ENCODE assay signal across 8 cellular contexts in genomic region chr13:114078501-114079451, GRCh38. TPM values are rescaled to one million over a fixed set of nuclear protein-coding genes. Genes with fewer than 3 reads are reported as not detected.
DNase-seq lines count a peak whose midpoint lies in the region; ATAC-seq and TF ChIP-seq lines count a peak whose summit lies in the region.

No MANE protein-coding gene starts in this region.

- TF ChIP-seq EP300 in upper lobe of left lung (IDR thresholded peaks at IDR 0.05): no peak

- H3K27ac ChIP-seq in mammary epithelial cell (ENCODE audit: insufficient read depth, low read depth, low read length) (no peak overlapping the region), lower lobe of right lung (peak overlapping the region; percentile 31), upper lobe of left lung (peak overlapping the region in 1 of 4 donors; percentile 6)

- no peak for TF ChIP-seq POLR2A in upper lobe of left lung (IDR thresholded peaks at IDR 0.05)

- H4K20me1 ChIP-seq in mammary epithelial cell (ENCODE audit: insufficient read depth, low read length): no peaks in the 10 kb centered on the region

- H3K27me3 ChIP-seq in mammary epithelial cell (ENCODE audit: insufficient read depth, low read length) (peaks cover 2% of the 10 kb centered on the region), lower lobe of right lung (ENCODE audit: low read depth) (no peaks in the 10 kb centered on the region), upper lobe of left lung (no peaks in the 10 kb centered on the region)

- TF ChIP-seq CTCF in mammary epithelial cell (conservative IDR thresholded peaks at IDR 0.05 in 1 of 2, IDR thresholded peaks at IDR 0.05 in 1 of 2; ENCODE audit: extremely low read depth in 1 of 2, insufficient read depth in 1 of 2, low read depth in 1 of 2, low read length in 2 of 2) (no peak), lower lobe of right lung (IDR thresholded peaks at IDR 0.05) (no peak), upper lobe of left lung (IDR thresholded peaks at IDR 0.05) (no peak)

- peaks cover 17% of the 10 kb centered on the region for H3K36me3 Mint-ChIP-seq in activated CD4-positive, alpha-beta memory T cell treated with anti-CD3 and anti-CD28 coated beads for 36 hours
- peaks cover 53% of the 10 kb centered on the region for H3K36me3 Mint-ChIP-seq in activated CD4-positive, alpha-beta memory T cell treated with anti-CD3 and anti-CD28 coated beads, Interleukin-2, amount 10 ng/mL, durations not matched to agents 7 days and 5 days (ENCODE audit: low read depth)

- dilution Hi-C loops in mammary epithelial cell (cut with HindIII; ENCODE audit: low sequenced_read_pairs): no loop called here

- H3K36me3 ChIP-seq in mammary epithelial cell (ENCODE audit: insufficient read depth, low read length) (no peaks in the 10 kb centered on the region), lower lobe of right lung (peaks cover 8% of the 10 kb centered on the region), upper lobe of left lung (no peaks in the 10 kb centered on the region)

- CTCF ChIA-PET in activated CD4-positive, alpha-beta memory T cell treated with anti-CD3 and anti-CD28 coated beads for 36 hours (lab: Charles Lee): interaction anchor here (0.8 kb wide), 1 partner anchor 147 kb away, joined by 3 read pairs; no protein-coding TSS in a partner anchor
- CTCF ChIA-PET in activated CD4-positive, alpha-beta memory T cell treated with anti-CD3 and anti-CD28 coated beads, Interleukin-2, amount 10 ng/mL, durations not matched to agents 7 days and 5 days (lab: Charles Lee): no interaction called here
- CTCF ChIA-PET in mammary epithelial cell (lab: Charles Lee; ENCODE audit: low non-redundant PET): interaction anchor here (0.9 kb wide), 1 partner anchor 13 kb away, joined by 16 read pairs; no protein-coding TSS in a partner anchor

- no peaks in the 10 kb centered on the region for H3K79me2 ChIP-seq in mammary epithelial cell (ENCODE audit: insufficient read depth, low read length)

- no peak overlapping the region for H3K4me2 ChIP-seq in mammary epithelial cell (ENCODE audit: insufficient read depth, low read depth, low read length)

- peaks cover 36% of the 10 kb centered on the region for H3K4me1 Mint-ChIP-seq in activated CD4-positive, alpha-beta memory T cell treated with anti-CD3 and anti-CD28 coated beads for 36 hours (ENCODE audit: low read depth)
- peaks cover 10% of the 10 kb centered on the region for H3K4me1 Mint-ChIP-seq in activated CD4-positive, alpha-beta memory T cell treated with anti-CD3 and anti-CD28 coated beads, Interleukin-2, amount 10 ng/mL, durations not matched to agents 7 days and 5 days

- in situ Hi-C loops in mammary epithelial cell (cut with MboI; ENCODE audit: low sequenced_read_pairs in 2 of 2): no loop called here

- no peak for DNase-seq in activated CD4-positive, alpha-beta memory T cell treated with anti-CD3 and anti-CD28 coated beads for 36 hours
- DNase-seq in activated CD4-positive, alpha-beta memory T cell treated with anti-CD3 and anti-CD28 coated beads, Interleukin-2, amount 10 ng/mL, durations not matched to agents 7 days and 5 days: no peak
- DNase-seq in mammary epithelial cell (peak; percentile 77), lower lobe of right lung (peak; percentile 59), upper lobe of left lung (peak; percentile 20 to 77), NCI-H1048 (lab: John Stamatoyannopoulos, UW) (no peak)
- DNase-seq in stimulated activated naive CD4-positive, alpha-beta T cell (lab: John Stamatoyannopoulos, UW): no peak

- peak overlapping the region; percentile 57 for H3K27ac Mint-ChIP-seq in activated CD4-positive, alpha-beta memory T cell treated with anti-CD3 and anti-CD28 coated beads for 36 hours
- H3K27ac Mint-ChIP-seq in activated CD4-positive, alpha-beta memory T cell treated with anti-CD3 and anti-CD28 coated beads, Interleukin-2, amount 10 ng/mL, durations not matched to agents 7 days and 5 days: no peak overlapping the region

- no peaks in the 10 kb centered on the region for H3K9me3 Mint-ChIP-seq in activated CD4-positive, alpha-beta memory T cell treated with anti-CD3 and anti-CD28 coated beads for 36 hours
- H3K9me3 Mint-ChIP-seq in activated CD4-positive, alpha-beta memory T cell treated with anti-CD3 and anti-CD28 coated beads, Interleukin-2, amount 10 ng/mL, durations not matched to agents 7 days and 5 days: peaks cover 6% of the 10 kb centered on the region

- BruUV-seq in mammary epithelial cell (replicated peaks; lab: Mats Ljungman, UMichigan): no TSS peak

- 76% methylated on average over 35 of the region's 38 CpGs for WGBS in mammary epithelial cell (ENCODE audit: low coverage, missing lambda C conversion rate)
- WGBS in upper lobe of left lung, 2 donors: 86% methylated on average over 26 to 31 of the region's 38 CpGs

- H3K4me3 ChIP-seq in mammary epithelial cell (replicated peaks in 1 of 3; ENCODE audit: insufficient read depth in 1 of 3, low read depth in 2 of 3, low read length in 3 of 3) (no peak overlapping the region), lower lobe of right lung (no peak overlapping the region), upper lobe of left lung (no peak overlapping the region)

- no peak overlapping the region for H2AFZ ChIP-seq in mammary epithelial cell (ENCODE audit: low read depth, low read length)

- no peaks in the 10 kb centered on the region for H3K27me3 Mint-ChIP-seq in activated CD4-positive, alpha-beta memory T cell treated with anti-CD3 and anti-CD28 coated beads for 36 hours
- H3K27me3 Mint-ChIP-seq in activated CD4-positive, alpha-beta memory T cell treated with anti-CD3 and anti-CD28 coated beads, Interleukin-2, amount 10 ng/mL, durations not matched to agents 7 days and 5 days: no peaks in the 10 kb centered on the region

- POLR2A ChIA-PET in activated CD4-positive, alpha-beta memory T cell treated with anti-CD3 and anti-CD28 coated beads for 36 hours (lab: Charles Lee): no interaction called here
- POLR2A ChIA-PET in activated CD4-positive, alpha-beta memory T cell treated with anti-CD3 and anti-CD28 coated beads, Interleukin-2, amount 10 ng/mL, durations not matched to agents 7 days and 5 days (lab: Charles Lee): no interaction called here

- H3K4me1 ChIP-seq in mammary epithelial cell (ENCODE audit: insufficient read depth, low read length): peaks cover 6% of the 10 kb centered on the region
- peaks cover 12% of the 10 kb centered on the region for H3K4me1 ChIP-seq in lower lobe of right lung
- peaks cover 0 to 6% (median 1%) of the 10 kb centered on the region in 4 donors for H3K4me1 ChIP-seq in upper lobe of left lung

- ATAC-seq in lower lobe of right lung (peak; percentile 42 to 69), upper lobe of left lung (ENCODE audit: low FRiP score in 2 of 2) (peak; percentile 51 to 94), GM21360 (IDR thresholded peaks at IDR 0.05; ENCODE audit: unreplicated experiment) (no peak)

- intact Hi-C loops in activated CD4-positive, alpha-beta memory T cell treated with anti-CD3 and anti-CD28 coated beads for 36 hours (cut with micrococcal nuclease): no loop called here
- intact Hi-C loops in mammary epithelial cell (cut with micrococcal nuclease) (no loop called here), lower lobe of right lung (cut with DNase I) (no loop called here)

- no peak overlapping the region for H3K9ac ChIP-seq in mammary epithelial cell (ENCODE audit: insufficient read depth, low read length)

- no peak overlapping the region for H3K4me3 Mint-ChIP-seq in activated CD4-positive, alpha-beta memory T cell treated with anti-CD3 and anti-CD28 coated beads for 36 hours
- H3K4me3 Mint-ChIP-seq in activated CD4-positive, alpha-beta memory T cell treated with anti-CD3 and anti-CD28 coated beads, Interleukin-2, amount 10 ng/mL, durations not matched to agents 7 days and 5 days: no peak overlapping the region

- H3K9me3 ChIP-seq in mammary epithelial cell (replicated peaks; ENCODE audit: insufficient read depth, low read length) (no peaks in the 10 kb centered on the region), lower lobe of right lung (no peaks in the 10 kb centered on the region), upper lobe of left lung (no peaks in the 10 kb centered on the region)

RNA-seq across cellular contexts. Expression of gene RASA3, which starts 53.6 kb away (rescaled TPM):
- total RNA-seq in activated CD4-positive, alpha-beta memory T cell treated with anti-CD3 and anti-CD28 coated beads for 36 hours: 10 to 100 TPM; 45.9 to 49.3 TPM
- total RNA-seq in activated CD4-positive, alpha-beta memory T cell treated with anti-CD3 and anti-CD28 coated beads, Interleukin-2, amount 10 ng/mL, durations not matched to agents 7 days and 5 days: 10 to 100 TPM; 97.2 to 99.3 TPM
- total RNA-seq in mammary epithelial cell: 1 to 10 TPM; 5.2 to 8.4 TPM
- polyA plus RNA-seq in mammary epithelial cell: 4.0 TPM
- 2.5 TPM for polyA minus RNA-seq in mammary epithelial cell
- total RNA-seq in lower lobe of right lung: 19.1 TPM
- 10 to 100 TPM; 11.4 to 52.4 (median 18.4) TPM for total RNA-seq in upper lobe of left lung

Comparison
In these comparisons a context has a peak if more than half of its experiments do, and no peak if none do; other contexts are left out.
1. DNase-seq: peak in mammary epithelial cell (single experiment), lower lobe of right lung (single experiment) and upper lobe of left lung (2 of 2); none in activated CD4-positive, alpha-beta memory T cell treated with anti-CD3 and anti-CD28 coated beads for 36 hours (single experiment), activated CD4-positive, alpha-beta memory T cell treated with anti-CD3 and anti-CD28 coated beads, Interleukin-2, amount 10 ng/mL, durations not matched to agents 7 days and 5 days (single experiment), NCI-H1048 (single experiment) and stimulated activated naive CD4-positive, alpha-beta T cell (0 of 6).